Comparison of ENCODE assay signal across 7 cellular contexts in genomic region chr20:25297141-25297905, GRCh38. TPM values are rescaled to one million over a fixed set of nuclear protein-coding genes. Genes with fewer than 3 reads are reported as not detected.
A peak's percentile ranks its signal among the peaks of the same experiment; 100 is the strongest.
DNase-seq lines count a peak whose midpoint lies in the region; ATAC-seq and TF ChIP-seq lines count a peak whose summit lies in the region.

No MANE protein-coding gene starts in this region.

- in situ Hi-C loops in GM23248 (cut with MboI), result loop anchor here (5.0 to 10.0 kb wide), 2 partner anchors 105 to 303 kb away; partner anchors contain the start of gene APMAP

- ATAC-seq in GM18870 (IDR thresholded peaks at IDR 0.05; ENCODE audit: unreplicated experiment) (peak; percentile 73), esophagus mucosa (no peak)

- no peak overlapping the region for H3K9ac ChIP-seq in GM23248

- H3K4me2 ChIP-seq in GM23248 (ENCODE audit: unreplicated experiment), result no peak overlapping the region

- H3K4me3 Mint-ChIP-seq in osteocyte (ENCODE audit: unreplicated experiment), result no peak overlapping the region

- no peaks in the 10 kb centered on the region for H3K27me3 ChIP-seq in GM23248 (replicated peaks; ENCODE audit: insufficient read depth)

- H3K4me1 ChIP-seq in GM23248 (ENCODE audit: insufficient read depth), result no peaks in the 10 kb centered on the region; the same call in 1 of the 2 replicates

- H4K20me1 ChIP-seq in GM23248 (ENCODE audit: insufficient read depth), result no peaks in the 10 kb centered on the region

- no peak overlapping the region for H2AFZ ChIP-seq in GM23248

- 73 to 81% methylated on average over 7 to 10 of the region's 10 CpGs for WGBS in GM23248 (ENCODE audit: low coverage in 1 of 2, low lambda C conversion rate in 2 of 2, missing lambda C conversion rate in 2 of 2), 2 experiments

- peaks cover 13% of the 10 kb centered on the region for H3K36me3 Mint-ChIP-seq in osteocyte (ENCODE audit: unreplicated experiment)

- no peaks in the 10 kb centered on the region for H3K27me3 Mint-ChIP-seq in osteocyte (ENCODE audit: unreplicated experiment)

- peak overlapping the region; percentile 71 for H3K27ac Mint-ChIP-seq in osteocyte (ENCODE audit: unreplicated experiment)

- DNase-seq in GM23248 (no peak), MV-4-11 (lab: John Stamatoyannopoulos, UW) (peak; percentile 59), osteocyte (ENCODE audit: extremely low spot score, unreplicated experiment) (no peak), T1000 (lab: John Stamatoyannopoulos, UW) (no peak), NCI-H2029 (lab: John Stamatoyannopoulos, UW) (no peak)

- no peaks in the 10 kb centered on the region for H3K9me3 ChIP-seq in GM23248 (ENCODE audit: low read depth)

- no peak overlapping the region for H3K4me3 ChIP-seq in GM23248

- H3F3A ChIP-seq in GM23248 (ENCODE audit: insufficient read depth), result peaks cover 29% of the 10 kb centered on the region

- H3K9me3 Mint-ChIP-seq in osteocyte (ENCODE audit: unreplicated experiment), result no peaks in the 10 kb centered on the region

- peaks cover 42% of the 10 kb centered on the region for H3K4me1 Mint-ChIP-seq in osteocyte (ENCODE audit: unreplicated experiment)

- no peaks in the 10 kb centered on the region for H3K9me2 ChIP-seq in GM23248 (ENCODE audit: insufficient read depth)

- H3K79me2 ChIP-seq in GM23248 (ENCODE audit: insufficient read depth), result no peaks in the 10 kb centered on the region

- no peak for TF ChIP-seq CTCF in osteocyte (IDR thresholded peaks at IDR 0.05)

- no peaks in the 10 kb centered on the region for H3K36me3 ChIP-seq in GM23248 (ENCODE audit: low read depth)

- peak overlapping the region; percentile 35 for H3K27ac ChIP-seq in GM23248

RNA-seq across cellular contexts. Expression of gene PYGB, which starts 49.4 kb away (rescaled TPM):
- 116 and 123 TPM in 2 replicates for total RNA-seq in GM23248 (2014; rRNA removed; shearing (Covaris generic))
- 74.1 and 78.3 TPM in 2 replicates for polyA plus RNA-seq in GM23248 (2016; fragmentation: Nextera tagmentation; extraction: Ambion mirVana)
- 234 and 251 TPM in 2 replicates for total RNA-seq in osteocyte
- 63.1 TPM for total RNA-seq in esophagus mucosa
